19 cellular contexts compared by ENCODE assay signal in genomic region chr1:211174375-211174774, GRCh38. TPM values are rescaled to one million over a fixed set of nuclear protein-coding genes. Genes with fewer than 3 reads are reported as not detected.
"Had no signal": no experiment of that assay in that cellular context is flagged by ENCODE, and none has a peak within 500 bp of the region (broad histone marks: within the 10 kb centered on the region; RNA-seq: fewer than 3 reads in every experiment).

No MANE protein-coding gene starts in this region.

- H3K27ac Mint-ChIP-seq: activated CD4-positive, alpha-beta memory T cell treated with anti-CD3 and anti-CD28 coated beads for 36 hours; activated CD4-positive, alpha-beta T cell treated with anti-CD3 and anti-CD28 coated beads for 36 hours; activated CD8-positive, alpha-beta memory T cell treated with anti-CD3 and anti-CD28 coated beads, Interleukin-2, amount 10 ng/mL, durations not matched to agents 7 days and 5 days; activated naive CD8-positive, alpha-beta T cell treated with anti-CD3 and anti-CD28 coated beads, Interleukin-2, amount 10 ng/mL, durations not matched to agents 7 days and 5 days; activated T-helper 17 cell treated with anti-CD3 and anti-CD28 coated beads, Interleukin-2, amount 50 U/mL, for 72 hours; natural killer cell; stimulated activated naive B cell treated with anti-CD40 and anti-IgM and Interleukin-4, amounts not matched to agents 10 μg/mL and 1 μg/mL and 100 μg/mL, for 72 hours; T-helper 2 cell treated with Interferon-gamma antibody and Interleukin-4, amounts not matched to agents 5 μg/mL and 100 μg/mL, for 36 hours; WTC11 had no signal

- H3K27me3 ChIP-seq: body of pancreas, hepatocyte, pancreas, sigmoid colon, spleen, upper lobe of right lung had no signal

- H3K79me2 ChIP-seq: hepatocyte had no signal

- H3K4me3 ChIP-seq: body of pancreas, hepatocyte, lower lobe of right lung, pancreas, sigmoid colon, spleen, thoracic aorta, upper lobe of right lung had no signal

- H3K36me3 ChIP-seq: lower lobe of right lung, pancreas, sigmoid colon, spleen, thoracic aorta, upper lobe of right lung had no signal

- H3K4me3 Mint-ChIP-seq: activated CD4-positive, alpha-beta memory T cell treated with anti-CD3 and anti-CD28 coated beads for 36 hours; activated CD4-positive, alpha-beta T cell treated with anti-CD3 and anti-CD28 coated beads for 36 hours; activated CD8-positive, alpha-beta memory T cell treated with anti-CD3 and anti-CD28 coated beads, Interleukin-2, amount 10 ng/mL, durations not matched to agents 7 days and 5 days; activated naive CD8-positive, alpha-beta T cell treated with anti-CD3 and anti-CD28 coated beads, Interleukin-2, amount 10 ng/mL, durations not matched to agents 7 days and 5 days; activated T-helper 17 cell treated with anti-CD3 and anti-CD28 coated beads, Interleukin-2, amount 50 U/mL, for 72 hours; natural killer cell; stimulated activated naive B cell treated with anti-CD40 and anti-IgM and Interleukin-4, amounts not matched to agents 10 μg/mL and 1 μg/mL and 100 μg/mL, for 72 hours; T-helper 2 cell treated with Interferon-gamma antibody and Interleukin-4, amounts not matched to agents 5 μg/mL and 100 μg/mL, for 36 hours; WTC11 had no signal

- H3K9me3 ChIP-seq: pancreas had no signal

- H3K4me2 ChIP-seq: hepatocyte had no signal

- H3K4me1 Mint-ChIP-seq: activated CD4-positive, alpha-beta T cell treated with anti-CD3 and anti-CD28 coated beads for 36 hours; activated CD8-positive, alpha-beta memory T cell treated with anti-CD3 and anti-CD28 coated beads, Interleukin-2, amount 10 ng/mL, durations not matched to agents 7 days and 5 days; activated naive CD8-positive, alpha-beta T cell treated with anti-CD3 and anti-CD28 coated beads, Interleukin-2, amount 10 ng/mL, durations not matched to agents 7 days and 5 days; activated T-helper 17 cell treated with anti-CD3 and anti-CD28 coated beads, Interleukin-2, amount 50 U/mL, for 72 hours; natural killer cell; stimulated activated naive B cell treated with anti-CD40 and anti-IgM and Interleukin-4, amounts not matched to agents 10 μg/mL and 1 μg/mL and 100 μg/mL, for 72 hours had no signal

- H3K4me1 ChIP-seq: body of pancreas, lower lobe of right lung, pancreas, sigmoid colon, spleen, upper lobe of right lung had no signal

- H2AFZ ChIP-seq: hepatocyte had no signal

- H3K36me3 Mint-ChIP-seq: activated CD8-positive, alpha-beta memory T cell treated with anti-CD3 and anti-CD28 coated beads, Interleukin-2, amount 10 ng/mL, durations not matched to agents 7 days and 5 days; activated naive CD8-positive, alpha-beta T cell treated with anti-CD3 and anti-CD28 coated beads, Interleukin-2, amount 10 ng/mL, durations not matched to agents 7 days and 5 days had no signal

- DNase-seq: activated CD4-positive, alpha-beta memory T cell treated with anti-CD3 and anti-CD28 coated beads for 36 hours; activated CD4-positive, alpha-beta T cell treated with anti-CD3 and anti-CD28 coated beads for 36 hours; activated CD8-positive, alpha-beta memory T cell treated with anti-CD3 and anti-CD28 coated beads, Interleukin-2, amount 10 ng/mL, durations not matched to agents 7 days and 5 days; activated naive CD4-positive, alpha-beta T cell treated with Interleukin-2 at 50 U/mL for 16 hours; activated naive CD8-positive, alpha-beta T cell treated with anti-CD3 and anti-CD28 coated beads, Interleukin-2, amount 10 ng/mL, durations not matched to agents 7 days and 5 days; body of pancreas; cortex of kidney; lower lobe of right lung; natural killer cell; pancreas; sigmoid colon; spleen; stimulated activated naive B cell treated with anti-CD40 and anti-IgM and Interleukin-4, amounts not matched to agents 10 μg/mL and 1 μg/mL and 100 μg/mL, for 72 hours; upper lobe of right lung had no signal

- ATAC-seq: activated CD4-positive, alpha-beta T cell treated with anti-CD3 and anti-CD28 coated beads for 36 hours; activated CD8-positive, alpha-beta memory T cell treated with anti-CD3 and anti-CD28 coated beads, Interleukin-2, amount 10 ng/mL, durations not matched to agents 7 days and 5 days; activated T-helper 17 cell treated with anti-CD3 and anti-CD28 coated beads, Interleukin-2, amount 50 U/mL, for 72 hours; body of pancreas; lower lobe of right lung; natural killer cell; pancreas; stimulated activated naive B cell treated with anti-CD40 and anti-IgM and Interleukin-4, amounts not matched to agents 10 μg/mL and 1 μg/mL and 100 μg/mL, for 72 hours; upper lobe of right lung had no signal

- H3K27ac ChIP-seq: body of pancreas, hepatocyte, lower lobe of right lung, pancreas, sigmoid colon, spleen, thoracic aorta, upper lobe of right lung had no signal

RNA-seq across cellular contexts. Expression of gene KCNH1, which starts 40.4 kb away (rescaled TPM):
- total RNA-seq: activated CD4-positive, alpha-beta memory T cell treated with anti-CD3 and anti-CD28 coated beads for 36 hours; activated CD4-positive, alpha-beta T cell treated with anti-CD3 and anti-CD28 coated beads for 36 hours; activated CD8-positive, alpha-beta memory T cell treated with anti-CD3 and anti-CD28 coated beads, Interleukin-2, amount 10 ng/mL, durations not matched to agents 7 days and 5 days; activated naive CD8-positive, alpha-beta T cell treated with anti-CD3 and anti-CD28 coated beads, Interleukin-2, amount 10 ng/mL, durations not matched to agents 7 days and 5 days; activated T-helper 17 cell treated with anti-CD3 and anti-CD28 coated beads, Interleukin-2, amount 50 U/mL, for 72 hours; lower lobe of right lung; natural killer cell; spleen; upper lobe of right lung had no signal
- polyA plus RNA-seq: spleen had no signal
